In the genomic region with DNA sequence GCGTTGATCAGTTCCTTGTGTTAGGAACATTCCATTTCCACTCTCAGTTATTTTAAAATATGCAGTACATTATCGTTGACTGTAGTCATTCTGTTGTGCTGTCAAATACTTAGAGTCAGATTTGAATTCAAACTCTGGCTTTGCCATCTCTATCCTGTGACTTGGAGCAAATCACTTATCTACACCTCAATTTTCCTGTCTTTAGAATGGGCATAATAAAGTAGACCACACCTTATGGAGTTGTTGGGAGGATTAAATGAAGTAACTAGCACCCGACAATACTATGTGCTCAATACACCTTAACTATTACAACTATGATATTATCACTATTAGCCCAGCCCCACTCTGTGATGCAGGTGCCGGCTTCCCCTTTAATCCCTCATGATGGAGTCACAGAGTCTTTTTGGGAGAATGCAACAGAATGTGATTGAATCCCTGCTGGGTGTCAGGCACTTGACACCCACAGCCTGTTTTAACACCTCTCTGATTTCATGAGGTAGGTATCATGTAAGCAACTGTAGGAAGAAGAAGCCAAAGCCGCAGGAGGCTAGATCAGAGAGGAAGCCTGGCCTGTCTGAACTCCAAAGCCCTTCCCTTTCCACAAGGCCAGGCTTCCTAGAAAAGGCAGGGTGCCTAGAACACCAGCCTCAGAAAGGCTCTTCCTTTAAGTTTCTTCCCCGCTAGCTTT, we compare ENCODE assay signal across 15 cellular contexts.
A peak's percentile ranks its signal among the peaks of the same experiment; 100 is the strongest.
DNase-seq lines count a peak whose midpoint lies in the region; ATAC-seq, FAIRE-seq and TF ChIP-seq lines count a peak whose summit lies in the region.
"Had no signal": no experiment of that assay in that cellular context is flagged by ENCODE, and none has a peak within 500 bp of the region (broad histone marks: within the 10 kb centered on the region; RNA-seq: fewer than 3 reads in every experiment).

No MANE protein-coding gene starts in this region.

- ATAC-seq in K562 (no peak), GM18498 (IDR thresholded peaks at IDR 0.05; ENCODE audit: unreplicated experiment) (no peak)
- ATAC-seq: A549, GM12878, GM23338 had no signal

- peaks cover 27% of the 10 kb centered on the region for H3K36me3 Mint-ChIP-seq in osteocyte (ENCODE audit: unreplicated experiment)
- H3K36me3 Mint-ChIP-seq: CD4-positive, alpha-beta memory T cell had no signal

- no peaks in the 10 kb centered on the region for H3K27me3 Mint-ChIP-seq in osteocyte (ENCODE audit: unreplicated experiment)

- H3K79me2 ChIP-seq in K562 (ENCODE audit: control insufficient read depth, insufficient read depth, low read length) (no peaks in the 10 kb centered on the region), hepatocyte (no peaks in the 10 kb centered on the region)

- no peaks in the 10 kb centered on the region for H3K9me1 ChIP-seq in K562 (ENCODE audit: control insufficient read depth, insufficient read depth, low read length)

- peak overlapping the region; percentile 89 for H3K27ac Mint-ChIP-seq in osteocyte (ENCODE audit: unreplicated experiment)
- H3K27ac Mint-ChIP-seq: CD4-positive, alpha-beta memory T cell; GM23338 had no signal

- TF ChIP-seq POLR2A in K562 (conservative IDR thresholded peaks at IDR 0.05) = no peak
- TF ChIP-seq POLR2A in uterus (IDR thresholded peaks at IDR 0.05) = no peak

- H2AFZ ChIP-seq in K562 (ENCODE audit: low read depth, low read length) (no peak overlapping the region), hepatocyte (no peak overlapping the region)
- H2AFZ ChIP-seq: GM23338 had no signal

- POLR2A ChIA-PET in K562 (lab: Yijun Ruan, JAX) = no interaction called here

- no peaks in the 10 kb centered on the region for H3K9me2 ChIP-seq in hepatocyte (replicated peaks; ENCODE audit: insufficient read depth)

- H3K4me2 ChIP-seq in K562 (ENCODE audit: insufficient read depth, low read length) (no peak overlapping the region), hepatocyte (no peak overlapping the region)
- H3K4me2 ChIP-seq: A549, GM23338 had no signal

- 12% methylated on average over 6 of the region's 6 CpGs for WGBS in K562 (ENCODE audit: insufficient coverage, low coverage, missing lambda C conversion rate)
- 90% methylated on average over 6 of the region's 6 CpGs for WGBS in hepatocyte (ENCODE audit: low lambda C conversion rate, missing lambda C conversion rate)

- no peak for TF ChIP-seq RAD21 in K562 (CRISPR knock-in tag; conservative IDR thresholded peaks at IDR 0.05 in 1 of 2, IDR thresholded peaks at IDR 0.05 in 1 of 2)

- H3K4me3 ChIP-seq in adipocyte (ENCODE audit: low read length) (no peak overlapping the region), K562 (no peak overlapping the region), hepatocyte (no peak overlapping the region), uterus (no peak overlapping the region)
- H3K4me3 ChIP-seq: A549, GM12878, GM23338 had no signal

- H3K27ac ChIP-seq in K562 (ENCODE audit: extremely low read depth, low read depth, low read length) = no peak overlapping the region
- H3K27ac ChIP-seq in hepatocyte = peak overlapping the region; percentile 2
- H3K27ac ChIP-seq in uterus = no peak overlapping the region
- H3K27ac ChIP-seq: A549, C4-2B had no signal

- no peaks in the 10 kb centered on the region for H3K4me1 ChIP-seq in adipocyte (ENCODE audit: control insufficient read depth, insufficient read depth, low read length)
- peaks cover 0 to 4% of the 10 kb centered on the region in 2 experiments; a peak in 1 of 5 replicates for H3K4me1 ChIP-seq in K562 (replicated peaks in 1 of 2; ENCODE audit: control insufficient read depth in 2 of 2, insufficient read depth in 2 of 2, low read length in 2 of 2)
- peaks cover 11% of the 10 kb centered on the region for H3K4me1 ChIP-seq in hepatocyte (ENCODE audit: insufficient read depth)
- H3K4me1 ChIP-seq in uterus = no peaks in the 10 kb centered on the region
- H3K4me1 ChIP-seq: A549, BE2C had no signal

- peaks cover 49% of the 10 kb centered on the region for H3K4me1 Mint-ChIP-seq in osteocyte (ENCODE audit: unreplicated experiment)
- H3K4me1 Mint-ChIP-seq: CD4-positive, alpha-beta memory T cell; GM23338 had no signal

- no peak overlapping the region for H3K9ac ChIP-seq in adipocyte (ENCODE audit: low read length)
- H3K9ac ChIP-seq in K562 (ENCODE audit: insufficient read depth in 1 of 2, low read depth in 2 of 2, low read length in 2 of 2) = no peak overlapping the region

- H3K36me3 ChIP-seq in adipocyte (ENCODE audit: control insufficient read depth, insufficient read depth, low read length, severe bottlenecking) (no peaks in the 10 kb centered on the region), K562 (ENCODE audit: control insufficient read depth, insufficient read depth, low read length) (no peaks in the 10 kb centered on the region), hepatocyte (replicated peaks; ENCODE audit: insufficient read depth, low read depth) (no peaks in the 10 kb centered on the region), uterus (no peaks in the 10 kb centered on the region)
- H3K36me3 ChIP-seq: BE2C had no signal

- no peak overlapping the region for H3K4me3 Mint-ChIP-seq in osteocyte (ENCODE audit: unreplicated experiment)
- H3K4me3 Mint-ChIP-seq: CD4-positive, alpha-beta memory T cell; GM23338 had no signal

- CTCF ChIA-PET in K562 (lab: Yijun Ruan, JAX; ENCODE audit: low intra/inter-chr PET ratio) = no interaction called here

- TF ChIP-seq EP300 in K562 (IDR thresholded peaks at IDR 0.05; ENCODE audit: low read length) = no peak

- H3K9me3 ChIP-seq in adipocyte (ENCODE audit: control insufficient read depth, low read length) = peaks cover 8% of the 10 kb centered on the region
- no peaks in the 10 kb centered on the region for H3K9me3 ChIP-seq in K562 (replicated peaks; ENCODE audit: control insufficient read depth, insufficient read depth, low read depth, low read length)
- H3K9me3 ChIP-seq in hepatocyte (ENCODE audit: low read depth) = peaks cover 6% of the 10 kb centered on the region
- no peaks in the 10 kb centered on the region for H3K9me3 ChIP-seq in uterus
- H3K9me3 ChIP-seq: BE2C had no signal

- in situ Hi-C loops in K562 (cut with MboI) = no loop called here

- H3K27me3 ChIP-seq in adipocyte (replicated peaks; ENCODE audit: control insufficient read depth, insufficient read depth, low read length) = no peaks in the 10 kb centered on the region
- 0 out of 5 replicates have a peak, but pooled peaks cover 0 to 4% of the 10 kb centered on the region in 2 experiments for H3K27me3 ChIP-seq in K562 (ENCODE audit: control insufficient read depth in 2 of 2, insufficient read depth in 2 of 2, low read length in 2 of 2)
- H3K27me3 ChIP-seq in hepatocyte = no peaks in the 10 kb centered on the region
- no peaks in the 10 kb centered on the region for H3K27me3 ChIP-seq in uterus
- H3K27me3 ChIP-seq: BE2C had no signal

- H3K9me3 Mint-ChIP-seq in osteocyte (ENCODE audit: unreplicated experiment) = peaks cover 10% of the 10 kb centered on the region

- FAIRE-seq in K562 (lab: Jason Lieb, UNC) = no peak
- FAIRE-seq: A549, GM12878 had no signal

- peak; percentile 27 for DNase-seq in adipocyte (ENCODE audit: low read depth)
- DNase-seq in K562 (ENCODE audit: extremely low read depth in 1 of 4, low spot score in 3 of 4) = no peak
- no peak for DNase-seq in hepatocyte (ENCODE audit: low spot score)
- DNase-seq in osteocyte (ENCODE audit: extremely low spot score, unreplicated experiment) = no peak
- no peak for DNase-seq in NCI-H446 treated with DMSO at 0.1 percent for 48 hours (lab: John Stamatoyannopoulos, UW)
- DNase-seq in uterus = no peak
- DNase-seq: BE2C; CD4-positive, alpha-beta memory T cell; DMS79; H7 had no signal

- no TSS peak for BruUV-seq in K562 (replicated peaks; lab: Mats Ljungman, UMichigan)

- H4K20me1 ChIP-seq in K562 (replicated peaks; ENCODE audit: control insufficient read depth, insufficient read depth, low read length) = no peaks in the 10 kb centered on the region
- H4K20me1 ChIP-seq in hepatocyte (ENCODE audit: insufficient read depth, poor library complexity, severe bottlenecking) = no peaks in the 10 kb centered on the region

- no peak for TF ChIP-seq CTCF in K562 (IDR thresholded peaks at IDR 0.05 in 2 of 3, conservative IDR thresholded peaks at IDR 0.05 in 1 of 3; ENCODE audit: insufficient read depth in 2 of 3, low read depth in 1 of 3, low read length in 3 of 3)
- TF ChIP-seq CTCF in hepatocyte (IDR thresholded peaks at IDR 0.05; ENCODE audit: poor library complexity) = no peak
- TF ChIP-seq CTCF in osteocyte (IDR thresholded peaks at IDR 0.05) = no peak
- TF ChIP-seq CTCF in uterus (IDR thresholded peaks at IDR 0.05) = no peak

- intact Hi-C loops in K562 (cut with micrococcal nuclease) = no loop called here
- intact Hi-C loops in uterus (cut with DNase I; ENCODE audit: low total_unique reads) = no loop called here

TF ChIP-seq in K562, 482 proteins besides CTCF, POLR2A, EP300 and RAD21:
- TF ChIP-seq RBM25 (IDR thresholded peaks at IDR 0.05; ENCODE audit: low read depth, low read length, severe bottlenecking) (peak; percentile 70), NCOA1 (IDR thresholded peaks at IDR 0.05; ENCODE audit: low read depth) (no peak), TEAD1 (CRISPR knock-in tag; IDR thresholded peaks at IDR 0.05) (no peak)
- TF ChIP-seq, protein P1, sequence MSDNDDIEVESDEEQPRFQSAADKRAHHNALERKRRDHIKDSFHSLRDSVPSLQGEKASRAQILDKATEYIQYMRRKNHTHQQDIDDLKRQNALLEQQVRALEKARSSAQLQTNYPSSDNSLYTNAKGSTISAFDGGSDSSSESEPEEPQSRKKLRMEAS (CRISPR knock-in tag; IDR thresholded peaks at IDR 0.05) = no peak
